Comparison of ENCODE assay signal across 18 cellular contexts in genomic region chrX:57647020-57647419, GRCh38.
"Had no signal": no experiment of that assay in that cellular context is flagged by ENCODE, and none has a peak within 500 bp of the region (broad histone marks: within the 10 kb centered on the region; RNA-seq: fewer than 3 reads in every experiment).

No MANE protein-coding gene starts in this region.

- ATAC-seq: PC-3 had no signal

- H3K36me3 ChIP-seq: adrenal gland had no signal

- H3K9me3 ChIP-seq: adrenal gland had no signal

- DNase-seq: activated B cell treated with CpG ODN at 0.5 μM for 24 hours; activated CD4-positive, alpha-beta memory T cell treated with anti-CD3 and anti-CD28 coated beads for 36 hours; activated CD4-positive, alpha-beta T cell treated with anti-CD3 and anti-CD28 coated beads for 1 hour; activated CD4-positive, alpha-beta T cell treated with anti-CD3 and anti-CD28 coated beads, Interleukin-2, amount 10 ng/mL, durations not matched to agents 7 days and 5 days; activated CD8-positive, alpha-beta memory T cell treated with anti-CD3 and anti-CD28 coated beads for 24 hours; activated naive CD4-positive, alpha-beta T cell treated with anti-CD3 and anti-CD28 coated beads, Interleukin-2, amount 50 U/mL, for 16 hours; activated naive CD8-positive, alpha-beta T cell treated with anti-CD3 and anti-CD28 coated beads, Interleukin-2, amount 10 ng/mL, durations not matched to agents 7 days and 5 days; activated T-cell treated with anti-CD3 and anti-CD28 coated beads for 4 hours; adrenal gland; anterior cingulate cortex; NCI-H1048; NCI-H146; NCI-H187 treated with DMSO at 0.1 percent for 48 hours; NCI-H2081 treated with DMSO at 0.1 percent for 48 hours; NCI-H446; NCI-H524; PC-3; SHP77 had no signal

- H3K27me3 ChIP-seq: adrenal gland had no signal

- H3K4me3 ChIP-seq: adrenal gland had no signal

- H3K4me1 ChIP-seq: adrenal gland had no signal

- H3K27ac ChIP-seq: adrenal gland had no signal
